In genomic region chr14:102859911-102860310, GRCh38 we compare ENCODE assay signal across 28 cellular contexts.
"Had no signal": no experiment of that assay in that cellular context is flagged by ENCODE, and none has a peak within 500 bp of the region (broad histone marks: within the 10 kb centered on the region; RNA-seq: fewer than 3 reads in every experiment).

No MANE protein-coding gene starts in this region.

- FAIRE-seq: pancreas had no signal

- DNase-seq: islet precursor cell; left ventricle myocardium inferior; mesendoderm; midbrain; mucosa of descending colon; naive thymus-derived CD8-positive, alpha-beta T cell; nucleus accumbens; pancreas; posterior cingulate gyrus; retina; right cardiac atrium; stimulated activated CD4-positive, alpha-beta T cell treated with anti-CD3 and anti-CD28 coated beads, Interleukin-12 subunit alpha, Interleukin-12 subunit beta, amount 100 ng/mL, for 4 hours; stimulated activated CD4-positive, alpha-beta T cell treated with anti-CD3 and anti-CD28 coated beads, Interleukin-15, amount 100 ng/mL, for 24 hours; stimulated activated CD4-positive, alpha-beta T cell treated with anti-CD3 and anti-CD28 coated beads, Interleukin-2, amount 100 ng/mL, for 24 hours; stimulated activated CD4-positive, alpha-beta T cell treated with anti-CD3 and anti-CD28 coated beads, Interleukin-4, amount 100 ng/mL, for 1 hour; stimulated activated naive CD4-positive, alpha-beta T cell treated with Interleukin-2 at 50 U/mL for 16 hours; substantia nigra; upper lobe of left lung had no signal

- H3K27ac ChIP-seq: hepatocyte, left ventricle myocardium inferior, pancreas, prostate gland, skin epidermis, tibial nerve, upper lobe of left lung, vagina had no signal

- H3K4me3 Mint-ChIP-seq: naive thymus-derived CD8-positive, alpha-beta T cell; nephron; neural crest cell; stimulated activated naive CD8-positive, alpha-beta T cell treated with anti-CD3 and anti-CD28 coated beads, Interleukin-15, amount 100 ng/mL, for 72 hours had no signal

- H3K27ac Mint-ChIP-seq: nephron; stimulated activated naive CD8-positive, alpha-beta T cell treated with anti-CD3 and anti-CD28 coated beads, Interleukin-15, amount 100 ng/mL, for 72 hours had no signal

- H3K4me1 ChIP-seq: left ventricle myocardium inferior, pancreas, prostate gland, tibial nerve, upper lobe of left lung, vagina had no signal

- H3K4me3 ChIP-seq: hepatocyte, left ventricle myocardium inferior, lung, mucosa of descending colon, pancreas, prostate gland, skin epidermis, tibial nerve, upper lobe of left lung, vagina had no signal

- ATAC-seq: mucosa of descending colon; naive thymus-derived CD8-positive, alpha-beta T cell; pancreas; right cardiac atrium; sciatic nerve; stimulated activated naive CD8-positive, alpha-beta T cell treated with anti-CD3 and anti-CD28 coated beads, Interleukin-15, amount 100 ng/mL, for 72 hours had no signal

- H2AFZ ChIP-seq: hepatocyte had no signal

- H3K9me3 ChIP-seq: pancreas, prostate gland, vagina had no signal

- H3K79me2 ChIP-seq: hepatocyte had no signal

- H3K4me1 Mint-ChIP-seq: nephron, neural crest cell had no signal

- H3K27me3 Mint-ChIP-seq: naive thymus-derived CD8-positive, alpha-beta T cell; stimulated activated naive CD8-positive, alpha-beta T cell treated with anti-CD3 and anti-CD28 coated beads, Interleukin-15, amount 100 ng/mL, for 72 hours had no signal

- H3K27me3 ChIP-seq: hepatocyte, pancreas, tibial nerve, upper lobe of left lung, vagina had no signal

- H3K36me3 ChIP-seq: left ventricle myocardium inferior, pancreas, prostate gland, upper lobe of left lung, vagina had no signal

- H3K4me2 ChIP-seq: hepatocyte had no signal
